In genomic region chr2:39625927-39626270, GRCh38 we compare ENCODE assay signal across 18 cellular contexts. TPM values are rescaled to one million over a fixed set of nuclear protein-coding genes. Genes with fewer than 3 reads are reported as not detected.
DNase-seq lines count a peak whose midpoint lies in the region; ATAC-seq, FAIRE-seq and TF ChIP-seq lines count a peak whose summit lies in the region.
"Had no signal": no experiment of that assay in that cellular context is flagged by ENCODE, and none has a peak within 500 bp of the region (broad histone marks: within the 10 kb centered on the region; RNA-seq: fewer than 3 reads in every experiment).

No MANE protein-coding gene starts in this region.

- CTCF ChIA-PET in mammary epithelial cell (lab: Charles Lee; ENCODE audit: low non-redundant PET) = no interaction called here
- CTCF ChIA-PET in MCF 10A (lab: Yijun Ruan, JAX) = no interaction called here

- no peak overlapping the region for H3K27ac Mint-ChIP-seq in MCF 10A (ENCODE audit: low read depth, unreplicated experiment)
- H3K27ac Mint-ChIP-seq in astrocyte (ENCODE audit: unreplicated experiment) = peak overlapping the region; percentile 22
- peak overlapping the region; percentile 1 to 77 (median 32) for H3K27ac Mint-ChIP-seq in nephron
- H3K27ac Mint-ChIP-seq: B cell had no signal

- peak; percentile 6 for DNase-seq in mammary epithelial cell
- DNase-seq in MCF 10A (ENCODE audit: unreplicated experiment) = no peak
- DNase-seq in astrocyte (ENCODE audit: low read depth) = no peak
- DNase-seq in activated CD4-positive, alpha-beta T cell treated with anti-CD3 and anti-CD28 coated beads, Interleukin-2, amount 50 U/mL, for 48 hours = no peak
- DNase-seq: CD4-positive, alpha-beta memory T cell; DMS79 treated with DMSO at 0.1 percent for 48 hours; NCI-H1105; NCI-H2029 treated with DMSO at 0.1 percent for 48 hours; NCI-H510A treated with DMSO at 0.1 percent for 48 hours; SK-N-SH had no signal

- H3K36me3 Mint-ChIP-seq in MCF 10A (ENCODE audit: insufficient read depth, unreplicated experiment) (no peaks in the 10 kb centered on the region), astrocyte (ENCODE audit: low read depth, unreplicated experiment) (no peaks in the 10 kb centered on the region), nephron (ENCODE audit: low read depth) (peaks cover 3% of the 10 kb centered on the region)
- H3K36me3 Mint-ChIP-seq: CD4-positive, alpha-beta memory T cell had no signal

- H3K79me2 ChIP-seq in mammary epithelial cell (ENCODE audit: insufficient read depth, low read length) (no peaks in the 10 kb centered on the region), astrocyte (ENCODE audit: insufficient read depth, low read length) (no peaks in the 10 kb centered on the region)

- H3K9me3 ChIP-seq in mammary epithelial cell (replicated peaks; ENCODE audit: insufficient read depth, low read length) = no peaks in the 10 kb centered on the region
- no peaks in the 10 kb centered on the region for H3K9me3 ChIP-seq in astrocyte (ENCODE audit: insufficient read depth, low read depth, low read length)
- H3K9me3 ChIP-seq: SK-N-SH had no signal

- no peak for ATAC-seq in GM18519 (IDR thresholded peaks at IDR 0.05; ENCODE audit: low FRiP score, unreplicated experiment)
- no peak for ATAC-seq in HG03159 (IDR thresholded peaks at IDR 0.05; ENCODE audit: unreplicated experiment)
- ATAC-seq: K562 had no signal

- no peaks in the 10 kb centered on the region for H3K4me1 ChIP-seq in mammary epithelial cell (ENCODE audit: insufficient read depth, low read length)
- peaks cover 3% of the 10 kb centered on the region for H3K4me1 ChIP-seq in astrocyte (ENCODE audit: insufficient read depth, low read length)

- no peak for FAIRE-seq in astrocyte (lab: Jason Lieb, UNC)
- FAIRE-seq: D721Med, GM12891, HTR-8/SVneo, K562 had no signal

- no peaks in the 10 kb centered on the region for H3K4me1 Mint-ChIP-seq in MCF 10A (ENCODE audit: insufficient read depth, unreplicated experiment)
- H3K4me1 Mint-ChIP-seq in astrocyte (ENCODE audit: low read depth, unreplicated experiment) = peaks cover 11% of the 10 kb centered on the region
- H3K4me1 Mint-ChIP-seq in nephron = peaks cover 32% of the 10 kb centered on the region
- H3K4me1 Mint-ChIP-seq: B cell had no signal

- no peak overlapping the region for H3K4me3 ChIP-seq in mammary epithelial cell (replicated peaks in 1 of 3; ENCODE audit: insufficient read depth in 1 of 3, low read depth in 2 of 3, low read length in 3 of 3)
- H3K4me3 ChIP-seq in astrocyte (ENCODE audit: insufficient read depth, low read depth, low read length) = no peak overlapping the region
- H3K4me3 ChIP-seq: K562 had no signal

- POLR2A ChIA-PET in MCF 10A (lab: Yijun Ruan, JAX) = no interaction called here

- dilution Hi-C loops in mammary epithelial cell (cut with HindIII; ENCODE audit: low sequenced_read_pairs) = no loop called here

- H4K20me1 ChIP-seq in mammary epithelial cell (ENCODE audit: insufficient read depth, low read length) = no peaks in the 10 kb centered on the region
- H4K20me1 ChIP-seq in astrocyte (ENCODE audit: insufficient read depth, low read length) = no peaks in the 10 kb centered on the region

- no peak overlapping the region for H3K4me3 Mint-ChIP-seq in MCF 10A (ENCODE audit: unreplicated experiment)
- no peak overlapping the region for H3K4me3 Mint-ChIP-seq in astrocyte (ENCODE audit: unreplicated experiment)
- H3K4me3 Mint-ChIP-seq in nephron = no peak overlapping the region
- H3K4me3 Mint-ChIP-seq: B cell; CD4-positive, alpha-beta memory T cell had no signal

- no peak for TF ChIP-seq CTCF in mammary epithelial cell (conservative IDR thresholded peaks at IDR 0.05 in 1 of 2, IDR thresholded peaks at IDR 0.05 in 1 of 2; ENCODE audit: extremely low read depth in 1 of 2, insufficient read depth in 1 of 2, low read depth in 1 of 2, low read length in 2 of 2)
- no peak for TF ChIP-seq CTCF in MCF 10A (IDR thresholded peaks at IDR 0.05; ENCODE audit: unreplicated experiment)
- no peak for TF ChIP-seq CTCF in astrocyte (IDR thresholded peaks at IDR 0.05; ENCODE audit: insufficient read depth, low read depth, low read length)
- no peak for TF ChIP-seq CTCF in nephron (IDR thresholded peaks at IDR 0.05; ENCODE audit: unreplicated experiment in 3 of 3)

- 90% methylated on average over 5 of the region's 5 CpGs for WGBS in mammary epithelial cell (ENCODE audit: low coverage, missing lambda C conversion rate)

- H3K27ac ChIP-seq in mammary epithelial cell (ENCODE audit: insufficient read depth, low read depth, low read length) (no peak overlapping the region), astrocyte (ENCODE audit: low read depth, low read length) (no peak overlapping the region)

- H3K36me3 ChIP-seq in mammary epithelial cell (ENCODE audit: insufficient read depth, low read length) (no peaks in the 10 kb centered on the region), astrocyte (ENCODE audit: insufficient read depth, low read length) (no peaks in the 10 kb centered on the region)

- no peak overlapping the region for H2AFZ ChIP-seq in mammary epithelial cell (ENCODE audit: low read depth, low read length)
- no peak overlapping the region for H2AFZ ChIP-seq in astrocyte (ENCODE audit: low read depth, low read length)

- BruUV-seq in mammary epithelial cell (replicated peaks; lab: Mats Ljungman, UMichigan) (no TSS peak), MCF 10A (replicated peaks; lab: Mats Ljungman, UMichigan) (no TSS peak)

- in situ Hi-C loops in mammary epithelial cell (cut with MboI; ENCODE audit: low sequenced_read_pairs in 2 of 2) = no loop called here

- intact Hi-C loops in mammary epithelial cell (cut with micrococcal nuclease) (no loop called here), MCF 10A (cut with micrococcal nuclease) (no loop called here)

- no peaks in the 10 kb centered on the region for H3K9me3 Mint-ChIP-seq in MCF 10A (ENCODE audit: unreplicated experiment)
- H3K9me3 Mint-ChIP-seq in astrocyte (ENCODE audit: unreplicated experiment) = no peaks in the 10 kb centered on the region
- peaks cover 3% of the 10 kb centered on the region for H3K9me3 Mint-ChIP-seq in nephron

- H3K4me2 ChIP-seq in mammary epithelial cell (ENCODE audit: insufficient read depth, low read depth, low read length) (no peak overlapping the region), astrocyte (ENCODE audit: low read length) (no peak overlapping the region)
- H3K4me2 ChIP-seq: SK-N-SH had no signal

- no peaks in the 10 kb centered on the region for H3K27me3 Mint-ChIP-seq in MCF 10A (ENCODE audit: insufficient read depth, unreplicated experiment)
- H3K27me3 Mint-ChIP-seq in astrocyte (ENCODE audit: low read depth, unreplicated experiment) = no peaks in the 10 kb centered on the region
- H3K27me3 Mint-ChIP-seq in nephron (ENCODE audit: low read depth) = no peaks in the 10 kb centered on the region

- H3K27me3 ChIP-seq in mammary epithelial cell (ENCODE audit: insufficient read depth, low read length) (no peaks in the 10 kb centered on the region), astrocyte (ENCODE audit: insufficient read depth, low read length) (no peaks in the 10 kb centered on the region)

- no peak overlapping the region for H3K9ac ChIP-seq in mammary epithelial cell (ENCODE audit: insufficient read depth, low read length)
- no peak overlapping the region for H3K9ac ChIP-seq in astrocyte (ENCODE audit: low read length)
- H3K9ac ChIP-seq: SK-N-SH had no signal

RNA-seq across cellular contexts. Expression of gene TMEM178A, which starts 39.8 kb away (rescaled TPM):
- 1 to 10 TPM in 1 of 2 donors, under 1 TPM in 1; 0.19 to 1.5 TPM for total RNA-seq in mammary epithelial cell
- polyA plus RNA-seq in mammary epithelial cell = 0.17 TPM
- not detected for polyA minus RNA-seq in mammary epithelial cell
- total RNA-seq in MCF 10A (2022) = 0.66 and 0.86 TPM in 2 replicates
- total RNA-seq in astrocyte = 28.7 and 41.6 TPM in 2 replicates
- total RNA-seq: CD4-positive, alpha-beta memory T cell; K562 had no signal
- polyA plus RNA-seq: CD4-positive, alpha-beta memory T cell had no signal

Comparison
In these comparisons a context has a peak if more than half of its experiments do, and no peak if none do; other contexts are left out.
1. RNA of gene TMEM178A, which starts 39.8 kb away (total RNA-seq): 28.7 to 41.6 TPM in astrocyte; 0.19 to 1.5 TPM in mammary epithelial cell and 0.66 to 0.86 TPM in MCF 10A; every median in the first group is over 10 times any median in the second.